Comparison of ENCODE assay signal across 19 cellular contexts in genomic region chr15:42331235-42331634, GRCh38. TPM values are rescaled to one million over a fixed set of nuclear protein-coding genes. Genes with fewer than 3 reads are reported as not detected.
DNase-seq lines count a peak whose midpoint lies in the region; ATAC-seq and TF ChIP-seq lines count a peak whose summit lies in the region.
"Had no signal": no experiment of that assay in that cellular context is flagged by ENCODE, and none has a peak within 500 bp of the region (broad histone marks: within the 10 kb centered on the region; RNA-seq: fewer than 3 reads in every experiment).

No MANE protein-coding gene starts in this region.

- H3K36me3 Mint-ChIP-seq in HFFc6 (ENCODE audit: low read depth), result peaks cover 33% of the 10 kb centered on the region
- H3K36me3 Mint-ChIP-seq in nephron (ENCODE audit: low read depth), result peaks cover 17% of the 10 kb centered on the region

- ATAC-seq in Right ventricle myocardium superior (ENCODE audit: poor library complexity), result peak; percentile 96
- ATAC-seq: HCT116; HepG2; left colon; naive thymus-derived CD4-positive, alpha-beta T cell; stimulated activated naive B cell treated with anti-CD40 and anti-IgM and Interleukin-4, amounts not matched to agents 10 μg/mL and 1 μg/mL and 100 μg/mL, for 72 hours had no signal

- H3K4me1 Mint-ChIP-seq in HFFc6 (ENCODE audit: low read depth) (peaks cover 31% of the 10 kb centered on the region), nephron (peaks cover 15% of the 10 kb centered on the region)
- H3K4me1 Mint-ChIP-seq: activated naive CD8-positive, alpha-beta T cell treated with anti-CD3 and anti-CD28 coated beads, Interleukin-2, amount 10 ng/mL, durations not matched to agents 7 days and 5 days; naive thymus-derived CD4-positive, alpha-beta T cell; stimulated activated naive B cell treated with anti-CD40 and anti-IgM and Interleukin-4, amounts not matched to agents 10 μg/mL and 1 μg/mL and 100 μg/mL, for 72 hours had no signal

- H3K4me3 Mint-ChIP-seq in HFFc6 (peak overlapping the region; percentile 54), nephron (peak overlapping the region in 1 of 3 experiments; percentile 36)
- H3K4me3 Mint-ChIP-seq: activated CD4-positive, alpha-beta memory T cell treated with anti-CD3 and anti-CD28 coated beads for 36 hours; activated naive CD8-positive, alpha-beta T cell treated with anti-CD3 and anti-CD28 coated beads, Interleukin-2, amount 10 ng/mL, durations not matched to agents 7 days and 5 days; naive thymus-derived CD4-positive, alpha-beta T cell; stimulated activated naive B cell treated with anti-CD40 and anti-IgM and Interleukin-4, amounts not matched to agents 10 μg/mL and 1 μg/mL and 100 μg/mL, for 72 hours had no signal

- intact Hi-C loops in Right ventricle myocardium superior (cut with DNase I), result no loop called here

- H3K9me3 Mint-ChIP-seq in HFFc6 (peaks cover 17% of the 10 kb centered on the region), nephron (peaks cover 13% of the 10 kb centered on the region)

- no peak for TF ChIP-seq CTCF in HFFc6 (IDR thresholded peaks at IDR 0.05)
- no peak for TF ChIP-seq CTCF in nephron (IDR thresholded peaks at IDR 0.05; ENCODE audit: unreplicated experiment in 3 of 3)

- DNase-seq in HFFc6 (peak; percentile 36), NOMO-1 treated with dmso at 0.1 percent for 144 hours (lab: John Stamatoyannopoulos, UW; ENCODE audit: unreplicated experiment) (peak; percentile 77), Right ventricle myocardium superior (no peak), DMS 273 (lab: John Stamatoyannopoulos, UW; ENCODE audit: unreplicated experiment) (no peak), SHP77 (lab: John Stamatoyannopoulos, UW) (no peak), occipital lobe (lab: John Stamatoyannopoulos, UW) (no peak)
- DNase-seq: activated CD4-positive, alpha-beta memory T cell treated with anti-CD3 and anti-CD28 coated beads for 36 hours; activated naive CD8-positive, alpha-beta T cell treated with anti-CD3 and anti-CD28 coated beads, Interleukin-2, amount 10 ng/mL, durations not matched to agents 7 days and 5 days; head of caudate nucleus; left colon; naive thymus-derived CD4-positive, alpha-beta T cell; NCI-H2081 treated with DMSO at 0.1 percent for 48 hours; spleen; stimulated activated CD4-positive, alpha-beta T cell treated with anti-CD3 and anti-CD28 coated beads, Interleukin-4, amount 100 ng/mL, for 24 hours; stimulated activated naive B cell treated with anti-CD40 and anti-IgM and Interleukin-4, amounts not matched to agents 10 μg/mL and 1 μg/mL and 100 μg/mL, for 72 hours; SW 1271 had no signal

- H3K27ac Mint-ChIP-seq in HFFc6, result peak overlapping the region; percentile 82
- peak overlapping the region in 2 of 3 experiments; percentile 10 to 53 for H3K27ac Mint-ChIP-seq in nephron
- H3K27ac Mint-ChIP-seq: activated CD4-positive, alpha-beta memory T cell treated with anti-CD3 and anti-CD28 coated beads for 36 hours; activated naive CD8-positive, alpha-beta T cell treated with anti-CD3 and anti-CD28 coated beads, Interleukin-2, amount 10 ng/mL, durations not matched to agents 7 days and 5 days; naive thymus-derived CD4-positive, alpha-beta T cell; stimulated activated naive B cell treated with anti-CD40 and anti-IgM and Interleukin-4, amounts not matched to agents 10 μg/mL and 1 μg/mL and 100 μg/mL, for 72 hours had no signal

- H3K27me3 Mint-ChIP-seq in HFFc6 (ENCODE audit: insufficient read depth), result no peaks in the 10 kb centered on the region
- H3K27me3 Mint-ChIP-seq in nephron (ENCODE audit: low read depth), result no peaks in the 10 kb centered on the region
- H3K27me3 Mint-ChIP-seq: activated CD4-positive, alpha-beta memory T cell treated with anti-CD3 and anti-CD28 coated beads for 36 hours; activated naive CD8-positive, alpha-beta T cell treated with anti-CD3 and anti-CD28 coated beads, Interleukin-2, amount 10 ng/mL, durations not matched to agents 7 days and 5 days; naive thymus-derived CD4-positive, alpha-beta T cell; stimulated activated naive B cell treated with anti-CD40 and anti-IgM and Interleukin-4, amounts not matched to agents 10 μg/mL and 1 μg/mL and 100 μg/mL, for 72 hours had no signal

RNA-seq across cellular contexts. Expression of gene CAPN3, which starts 28.1 kb away (rescaled TPM):
- total RNA-seq in HFFc6 (2021; fragmentation: NEBNext Ultra II Directional; extraction: Animal tissue kit (Norgen Biotek cat#: 25700)), result 1 to 10 TPM in 5 of 6 experiments, under 1 TPM in 1; 0.81 to 1.9 (median 1.5) TPM
- 2.6 TPM for total RNA-seq in Right ventricle myocardium superior
- total RNA-seq in occipital lobe, result 1.1 TPM

RNA-seq across cellular contexts. Expression of gene TMEM87A, which starts 58.0 kb away (rescaled TPM):
- total RNA-seq in HFFc6 (2021; fragmentation: NEBNext Ultra II Directional; extraction: Animal tissue kit (Norgen Biotek cat#: 25700)), result 10 to 100 TPM; 37.7 to 43.5 (median 40.1) TPM
- total RNA-seq in Right ventricle myocardium superior, result 17.3 TPM
- 67.4 TPM for total RNA-seq in occipital lobe

RNA-seq across cellular contexts. Expression of gene GANC, which starts 58.2 kb away (rescaled TPM):
- total RNA-seq in HFFc6 (2021; fragmentation: NEBNext Ultra II Directional; extraction: Animal tissue kit (Norgen Biotek cat#: 25700)), result 10 to 100 TPM; 23.7 to 30.8 (median 29.5) TPM
- total RNA-seq in Right ventricle myocardium superior (15.0 TPM), occipital lobe (13.6 TPM)

Comparison
In these comparisons a context has a peak if more than half of its experiments do, and no peak if none do; other contexts are left out.
1. DNase-seq: peak in HFFc6 (single experiment) and NOMO-1 treated with dmso at 0.1 percent for 144 hours (single experiment); none in Right ventricle myocardium superior (single experiment), DMS 273 (single experiment), SHP77 (0 of 2) and occipital lobe (single experiment).